ENCODE assay signal across 20 cellular contexts in genomic region chr3:125161607-125162219, GRCh38. TPM values are rescaled to one million over a fixed set of nuclear protein-coding genes. Genes with fewer than 3 reads are reported as not detected.
DNase-seq lines count a peak whose midpoint lies in the region; ATAC-seq and TF ChIP-seq lines count a peak whose summit lies in the region.
"Had no signal": no experiment of that assay in that cellular context is flagged by ENCODE, and none has a peak within 500 bp of the region (broad histone marks: within the 10 kb centered on the region; RNA-seq: fewer than 3 reads in every experiment).

No MANE protein-coding gene starts in this region.

- H3K27ac Mint-ChIP-seq in CD14-positive monocyte, result peak overlapping the region in 5 of 7 donors; percentile 51 to 71 (median 61)
- no peak overlapping the region for H3K27ac Mint-ChIP-seq in T-cell
- no peak overlapping the region for H3K27ac Mint-ChIP-seq in Calu3 (ENCODE audit: unreplicated experiment)
- H3K27ac Mint-ChIP-seq: activated CD4-positive, alpha-beta T cell treated with anti-CD3 and anti-CD28 coated beads, Interleukin-2, amount 10 ng/mL, durations not matched to agents 7 days and 5 days; activated naive CD8-positive, alpha-beta T cell treated with anti-CD3 and anti-CD28 coated beads for 36 hours; activated T-helper 2 cell treated with anti-CD3 and anti-CD28 coated beads, Interferon-gamma antibody, Interleukin-2, Interleukin-4, amounts not matched to agents 10 μg/mL and 5 μg/mL and 100 μg/mL, durations not matched to agents 14 hours and 24 hours and 36 hours; B cell had no signal

- DNase-seq in CD14-positive monocyte (ENCODE audit: low spot score), result no peak
- no peak for DNase-seq in left colon
- DNase-seq in T-cell, result no peak
- no peak for DNase-seq in Calu3
- DNase-seq in activated CD4-positive, alpha-beta T cell treated with anti-CD3 and anti-CD28 coated beads for 48 hours, result no peak
- DNase-seq: activated CD4-positive, alpha-beta T cell treated with anti-CD3 and anti-CD28 coated beads, Interleukin-2, amount 10 ng/mL, durations not matched to agents 7 days and 5 days; activated naive CD8-positive, alpha-beta T cell treated with anti-CD3 and anti-CD28 coated beads for 36 hours; Caco-2; Kasumi-1; NCI-H1092; NCI-H2029; stimulated activated CD4-positive, alpha-beta T cell treated with anti-CD3 and anti-CD28 coated beads, Interleukin-1b, Interleukin-23, amount 100 ng/mL, for 48 hours; stimulated activated naive CD4-positive, alpha-beta T cell; T-helper 1 cell had no signal

- H3K36me3 ChIP-seq in parathyroid adenoma (ENCODE audit: control insufficient read depth, insufficient read depth, low read length), result no peaks in the 10 kb centered on the region

- BruUV-seq in Calu3 (replicated peaks; lab: Mats Ljungman, UMichigan), result no TSS peak

- H3K27me3 ChIP-seq in parathyroid adenoma (ENCODE audit: control insufficient read depth, insufficient read depth, low read length), result no peaks in the 10 kb centered on the region

- H3K4me1 ChIP-seq in parathyroid adenoma, result peaks cover 24% of the 10 kb centered on the region
- H3K4me1 ChIP-seq: Caco-2 had no signal

- TF ChIP-seq CTCF in CD14-positive monocyte (IDR thresholded peaks at IDR 0.05) (no peak), parathyroid adenoma (IDR thresholded peaks at IDR 0.05) (no peak), Calu3 (IDR thresholded peaks at IDR 0.05; ENCODE audit: unreplicated experiment) (no peak)

- no peaks in the 10 kb centered on the region for H3K9me3 ChIP-seq in parathyroid adenoma (ENCODE audit: control insufficient read depth, low read length)
- H3K9me3 ChIP-seq: Caco-2 had no signal

- ATAC-seq in esophagus mucosa (peak; percentile 74), left colon (peak; percentile 51), T-cell (replicated peaks in 1 of 4) (no peak), HG02981 (IDR thresholded peaks at IDR 0.05; ENCODE audit: unreplicated experiment) (no peak)
- ATAC-seq: HCT116 had no signal

- H3K4me1 Mint-ChIP-seq in CD14-positive monocyte (peaks cover 55% of the 10 kb centered on the region), T-cell (no peaks in the 10 kb centered on the region), Calu3 (ENCODE audit: low read depth, unreplicated experiment) (no peaks in the 10 kb centered on the region)
- H3K4me1 Mint-ChIP-seq: activated CD4-positive, alpha-beta T cell treated with anti-CD3 and anti-CD28 coated beads, Interleukin-2, amount 10 ng/mL, durations not matched to agents 7 days and 5 days had no signal

- H3K79me2 ChIP-seq in parathyroid adenoma, result no peaks in the 10 kb centered on the region

- peak overlapping the region; percentile 21 for H2AFZ ChIP-seq in parathyroid adenoma

- CTCF ChIA-PET in T-cell (lab: Charles Lee) (interaction anchor here in 1 of 2 donors (0.7 kb wide), 1 partner anchor 21 kb away, joined by 4 read pairs; no protein-coding TSS in a partner anchor), Calu3 (lab: Charles Lee) (no interaction called here)

- no peak overlapping the region for H3K4me2 ChIP-seq in parathyroid adenoma (ENCODE audit: low read length)

- peak overlapping the region; percentile 62 for H3K27ac ChIP-seq in parathyroid adenoma

- intact Hi-C loops in CD14-positive monocyte (cut with micrococcal nuclease) (loop anchor here in 1 of 2 donors (5.0 kb wide), 2 partner anchors 49 to 104 kb away; partner anchors contain the start of gene HEG1), left colon (cut with DNase I, micrococcal nuclease) (no loop called here), Calu3 (cut with micrococcal nuclease; ENCODE audit: unreplicated experiment) (no loop called here)

- H3K27me3 Mint-ChIP-seq in CD14-positive monocyte (ENCODE audit: low read depth in 3 of 3) (peaks cover 3 to 6% (median 3%) of the 10 kb centered on the region in 3 donors), T-cell (peaks cover 0 to 4% of the 10 kb centered on the region in 2 donors), Calu3 (ENCODE audit: unreplicated experiment) (no peaks in the 10 kb centered on the region)
- H3K27me3 Mint-ChIP-seq: B cell had no signal

- peaks cover 0 to 3% (median 0%) of the 10 kb centered on the region in 7 donors for H3K9me3 Mint-ChIP-seq in CD14-positive monocyte
- no peaks in the 10 kb centered on the region for H3K9me3 Mint-ChIP-seq in T-cell
- H3K9me3 Mint-ChIP-seq in Calu3 (ENCODE audit: low read depth, unreplicated experiment), result no peaks in the 10 kb centered on the region
- H3K9me3 Mint-ChIP-seq: activated CD4-positive, alpha-beta T cell treated with anti-CD3 and anti-CD28 coated beads, Interleukin-2, amount 10 ng/mL, durations not matched to agents 7 days and 5 days; activated naive CD8-positive, alpha-beta T cell treated with anti-CD3 and anti-CD28 coated beads for 36 hours; activated T-helper 2 cell treated with anti-CD3 and anti-CD28 coated beads, Interferon-gamma antibody, Interleukin-2, Interleukin-4, amounts not matched to agents 10 μg/mL and 5 μg/mL and 100 μg/mL, durations not matched to agents 14 hours and 24 hours and 36 hours had no signal

- H3K4me3 Mint-ChIP-seq in CD14-positive monocyte (peak overlapping the region; percentile 5 to 40), T-cell (no peak overlapping the region), Calu3 (ENCODE audit: low read depth, unreplicated experiment) (no peak overlapping the region)
- H3K4me3 Mint-ChIP-seq: activated CD4-positive, alpha-beta T cell treated with anti-CD3 and anti-CD28 coated beads, Interleukin-2, amount 10 ng/mL, durations not matched to agents 7 days and 5 days; activated naive CD8-positive, alpha-beta T cell treated with anti-CD3 and anti-CD28 coated beads for 36 hours; B cell had no signal

- H3K4me3 ChIP-seq in parathyroid adenoma (ENCODE audit: low read depth, low read length), result no peak overlapping the region

- POLR2A ChIA-PET in T-cell (lab: Charles Lee), result no interaction called here

- H3K9ac ChIP-seq in parathyroid adenoma, result no peak overlapping the region

- peaks cover 2 to 4% of the 10 kb centered on the region in 2 donors for H3K36me3 Mint-ChIP-seq in CD14-positive monocyte
- no peaks in the 10 kb centered on the region for H3K36me3 Mint-ChIP-seq in T-cell
- H3K36me3 Mint-ChIP-seq in Calu3 (ENCODE audit: insufficient read depth, unreplicated experiment), result no peaks in the 10 kb centered on the region
- H3K36me3 Mint-ChIP-seq: activated naive CD8-positive, alpha-beta T cell treated with anti-CD3 and anti-CD28 coated beads for 36 hours had no signal

RNA-seq across cellular contexts. Expression of gene SLC12A8, which starts 50.8 kb away (rescaled TPM):
- under 1 TPM; 0.23 to 0.46 TPM for polyA plus RNA-seq in CD14-positive monocyte
- 7.7 TPM for total RNA-seq in esophagus mucosa
- 10 to 100 TPM; 18.4 to 23.7 TPM for total RNA-seq in left colon
- total RNA-seq in T-cell, result under 1 TPM in 3 of 5 donors, not detected in 2; 0.50 to 0.96 (median 0.60) TPM
- total RNA-seq in Calu3 (2022), result 15.5 and 16.8 TPM in 2 replicates

Comparison
In these comparisons a context has a peak if more than half of its experiments do, and no peak if none do; other contexts are left out.
1. H3K27ac Mint-ChIP-seq: peak in CD14-positive monocyte (5 of 7); none in T-cell (0 of 2) and Calu3 (single experiment).
2. H3K4me3 Mint-ChIP-seq: peak in CD14-positive monocyte (2 of 2); none in T-cell (0 of 3) and Calu3 (single experiment).
3. ATAC-seq: peak in esophagus mucosa (single experiment) and left colon (single experiment); none in T-cell (0 of 4) and HG02981 (single experiment).